Comparison of ENCODE assay signal across 11 cellular contexts in genomic region chr18:54822872-54823845, GRCh38. TPM values are rescaled to one million over a fixed set of nuclear protein-coding genes. Genes with fewer than 3 reads are reported as not detected.
DNase-seq lines count a peak whose midpoint lies in the region; ATAC-seq and TF ChIP-seq lines count a peak whose summit lies in the region.
"Had no signal": no experiment of that assay in that cellular context is flagged by ENCODE, and none has a peak within 500 bp of the region (broad histone marks: within the 10 kb centered on the region; RNA-seq: fewer than 3 reads in every experiment).

No MANE protein-coding gene starts in this region.

- H3K4me1 ChIP-seq in gastroesophageal sphincter = peaks cover 0 to 3% (median 3%) of the 10 kb centered on the region in 3 donors

- H3K9me3 ChIP-seq in gastroesophageal sphincter = no peaks in the 10 kb centered on the region
- H3K9me3 ChIP-seq: Peyer's patch had no signal

- TF ChIP-seq CTCF in choroid plexus epithelial cell (conservative IDR thresholded peaks at IDR 0.05; ENCODE audit: low read depth, low read length) = no peak
- no peak for TF ChIP-seq CTCF in omental fat pad (IDR thresholded peaks at IDR 0.05)
- no peak for TF ChIP-seq CTCF in gastroesophageal sphincter (IDR thresholded peaks at IDR 0.05)

- peak; percentile 90 for DNase-seq in EH (ENCODE audit: low read depth)
- DNase-seq in NOMO-1 treated with DMSO at 0.1 percent for 48 hours (lab: John Stamatoyannopoulos, UW; ENCODE audit: unreplicated experiment) = peak; percentile 56
- peak; percentile 100 for DNase-seq in choroid plexus epithelial cell (ENCODE audit: low read depth)
- no peak for DNase-seq in omental fat pad (ENCODE audit: low spot score)
- DNase-seq in stimulated activated naive CD8-positive, alpha-beta T cell treated with anti-CD3 and anti-CD28 coated beads, Interleukin-15, Interleukin-2, amounts not matched to agents 100 U/mL and 50 U/mL, for 24 hours = no peak
- DNase-seq in activated CD4-positive, CD25-positive, alpha-beta regulatory T cell treated with anti-CD3 and anti-CD28 coated beads, Interleukin-2, amount 50 U/mL, for 72 hours = no peak
- DNase-seq: activated gamma-delta T cell treated with Interleukin-2 at 50 U/mL for 16 hours; effector CD4-positive, alpha-beta T cell; Peyer's patch had no signal

- TF ChIP-seq EP300 in gastroesophageal sphincter (IDR thresholded peaks at IDR 0.05) = no peak

- no peak overlapping the region for H3K4me3 ChIP-seq in choroid plexus epithelial cell (ENCODE audit: low read depth, low read length)
- no peak overlapping the region for H3K4me3 ChIP-seq in gastroesophageal sphincter
- H3K4me3 ChIP-seq: Peyer's patch had no signal

- TF ChIP-seq POLR2A in gastroesophageal sphincter (IDR thresholded peaks at IDR 0.05) = no peak

- no peaks in the 10 kb centered on the region for H3K36me3 ChIP-seq in gastroesophageal sphincter
- H3K36me3 ChIP-seq: Peyer's patch had no signal

- peak; percentile 98 for ATAC-seq in omental fat pad (ENCODE audit: low FRiP score)
- no peak for ATAC-seq in GM19328 (IDR thresholded peaks at IDR 0.05; ENCODE audit: unreplicated experiment)
- no peak for ATAC-seq in stimulated activated naive CD8-positive, alpha-beta T cell treated with anti-CD3 and anti-CD28 coated beads, Interleukin-15, Interleukin-2, amounts not matched to agents 100 U/mL and 50 U/mL, for 24 hours
- no peak for ATAC-seq in gastroesophageal sphincter

- 73 to 79% methylated on average over 6 of the region's 6 CpGs for WGBS in gastroesophageal sphincter (ENCODE audit: low coverage in 1 of 2), 2 donors

- H3K27me3 ChIP-seq in gastroesophageal sphincter = no peaks in the 10 kb centered on the region
- H3K27me3 ChIP-seq: Peyer's patch had no signal

- H3K27ac ChIP-seq in gastroesophageal sphincter = no peak overlapping the region
- H3K27ac ChIP-seq: Peyer's patch had no signal

RNA-seq across cellular contexts. Expression of gene RAB27B, which starts 5.1 kb away (rescaled TPM):
- total RNA-seq in omental fat pad = 1 to 10 TPM in 2 of 4 donors, under 1 TPM in 2; 0.32 to 1.8 (median 0.76) TPM
- total RNA-seq in gastroesophageal sphincter = 1 to 10 TPM in 1 of 4 donors, under 1 TPM in 3; 0.31 to 3.0 (median 0.69) TPM

Comparison
In these comparisons a context has a peak if more than half of its experiments do, and no peak if none do; other contexts are left out.
1. DNase-seq: peak in EH (single experiment), NOMO-1 treated with DMSO at 0.1 percent for 48 hours (single experiment) and choroid plexus epithelial cell (single experiment); none in omental fat pad (single experiment), stimulated activated naive CD8-positive, alpha-beta T cell treated with anti-CD3 and anti-CD28 coated beads, Interleukin-15, Interleukin-2, amounts not matched to agents 100 U/mL and 50 U/mL, for 24 hours (single experiment) and activated CD4-positive, CD25-positive, alpha-beta regulatory T cell treated with anti-CD3 and anti-CD28 coated beads, Interleukin-2, amount 50 U/mL, for 72 hours (single experiment).